Comparison of ENCODE assay signal across 9 cellular contexts in the genomic region with DNA sequence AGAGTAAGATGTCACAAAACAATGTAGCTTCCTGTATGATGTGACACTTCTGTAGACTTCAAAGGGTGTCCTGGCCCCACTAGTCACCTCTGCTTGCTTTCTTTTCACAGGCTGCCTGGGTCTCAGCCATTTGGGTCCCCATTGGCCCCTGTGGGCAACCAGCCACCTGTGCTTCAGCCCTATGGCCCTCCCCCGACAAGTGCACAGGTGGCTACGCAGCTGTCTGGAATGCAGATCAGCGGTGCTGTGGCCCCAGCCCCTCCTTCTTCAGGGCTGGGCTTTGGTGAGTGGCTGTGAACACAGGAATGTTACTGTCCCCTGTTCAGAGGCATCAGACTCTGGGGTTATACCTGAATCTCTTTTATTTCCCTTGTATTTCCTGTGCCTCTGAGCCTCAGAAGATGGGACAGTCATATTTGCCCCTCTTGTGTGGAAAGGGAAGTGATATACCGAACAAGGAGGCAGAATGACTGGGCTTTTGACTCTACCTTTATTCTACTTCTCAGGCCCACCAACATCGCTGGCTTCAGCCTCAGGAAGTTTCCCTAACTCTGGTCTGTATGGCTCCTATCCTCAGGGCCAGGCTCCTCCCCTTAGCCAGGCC. TPM values are rescaled to one million over a fixed set of nuclear protein-coding genes. Genes with fewer than 3 reads are reported as not detected.
DNase-seq lines count a peak whose midpoint lies in the region; ATAC-seq and TF ChIP-seq lines count a peak whose summit lies in the region.
"Had no signal": no experiment of that assay in that cellular context is flagged by ENCODE, and none has a peak within 500 bp of the region (broad histone marks: within the 10 kb centered on the region; RNA-seq: fewer than 3 reads in every experiment).

No MANE protein-coding gene starts in this region.

- no peak overlapping the region for H2AFZ ChIP-seq in parathyroid adenoma

- H3K27ac ChIP-seq in parathyroid adenoma (no peak overlapping the region), esophagus squamous epithelium (peak overlapping the region in 2 of 4 donors; percentile 1 to 23)
- H3K27ac ChIP-seq: 22Rv1 had no signal

- H3K4me2 ChIP-seq in parathyroid adenoma (ENCODE audit: low read length): peak overlapping the region; percentile 6

- no peak for ATAC-seq in HG03571 (IDR thresholded peaks at IDR 0.05; ENCODE audit: unreplicated experiment)

- WGBS in esophagus squamous epithelium, 2 donors: 72 to 82% methylated on average over 4 to 5 of the region's 5 CpGs

- no peaks in the 10 kb centered on the region for H3K27me3 ChIP-seq in parathyroid adenoma (ENCODE audit: control insufficient read depth, insufficient read depth, low read length)
- H3K27me3 ChIP-seq in esophagus squamous epithelium: no peaks in the 10 kb centered on the region

- H3K4me1 ChIP-seq in parathyroid adenoma (peaks cover 4% of the 10 kb centered on the region), esophagus squamous epithelium (no peaks in the 10 kb centered on the region)

- no peak for TF ChIP-seq CTCF in parathyroid adenoma (IDR thresholded peaks at IDR 0.05)
- no peak for TF ChIP-seq CTCF in esophagus squamous epithelium (IDR thresholded peaks at IDR 0.05)

- intact Hi-C loops in esophagus squamous epithelium (cut with DNase I): no loop called here

- DNase-seq in DMS 273 (lab: John Stamatoyannopoulos, UW; ENCODE audit: unreplicated experiment) (peak; percentile 15), DMS 273 treated with DMSO at 0.1 percent for 48 hours (lab: John Stamatoyannopoulos, UW) (no peak), NCI-H2196 treated with DMSO at 0.1 percent for 48 hours (lab: John Stamatoyannopoulos, UW; ENCODE audit: unreplicated experiment) (peak; percentile 59), activated gamma-delta T cell (lab: John Stamatoyannopoulos, UW) (peak; percentile 58), esophagus squamous epithelium (lab: John Stamatoyannopoulos, UW) (no peak), GDM1 (lab: John Stamatoyannopoulos, UW) (no peak)

- H3K9ac ChIP-seq in parathyroid adenoma: no peak overlapping the region

- H3K9me3 ChIP-seq in parathyroid adenoma (ENCODE audit: control insufficient read depth, low read length) (no peaks in the 10 kb centered on the region), esophagus squamous epithelium (no peaks in the 10 kb centered on the region)

- H3K4me3 ChIP-seq in parathyroid adenoma (ENCODE audit: low read depth, low read length) (no peak overlapping the region), esophagus squamous epithelium (no peak overlapping the region)

- H3K36me3 ChIP-seq in parathyroid adenoma (ENCODE audit: control insufficient read depth, insufficient read depth, low read length): no peaks in the 10 kb centered on the region
- peaks cover 24 to 98% (median 56%) of the 10 kb centered on the region in 3 donors for H3K36me3 ChIP-seq in esophagus squamous epithelium

- TF ChIP-seq POLR2A in esophagus squamous epithelium (IDR thresholded peaks at IDR 0.05): no peak

- peaks cover 28% of the 10 kb centered on the region for H3K79me2 ChIP-seq in parathyroid adenoma

RNA-seq across cellular contexts. Expression of a gene that starts 15.4 kb away (rescaled TPM):
- total RNA-seq in esophagus squamous epithelium: 10 to 100 TPM; 59.1 to 78.8 (median 64.6) TPM

RNA-seq across cellular contexts. Expression of a gene that starts 22.2 kb away (rescaled TPM):
- 10 to 100 TPM; 21.4 to 41.1 (median 32.8) TPM for total RNA-seq in esophagus squamous epithelium

RNA-seq across cellular contexts. Expression of a gene that starts 25.8 kb away (rescaled TPM):
- total RNA-seq in esophagus squamous epithelium: 100 to 1,000 TPM in 1 of 4 donors, 10 to 100 TPM in 3; 33.3 to 116 (median 83.9) TPM

RNA-seq across cellular contexts. Expression of a gene that starts 51.8 kb away (rescaled TPM):
- total RNA-seq in esophagus squamous epithelium: 10 to 100 TPM; 20.6 to 30.3 (median 22.3) TPM

Comparison
In these comparisons a context has a peak if more than half of its experiments do, and no peak if none do; other contexts are left out.
1. DNase-seq: peak in DMS 273 (single experiment), NCI-H2196 treated with DMSO at 0.1 percent for 48 hours (single experiment) and activated gamma-delta T cell (single experiment); none in DMS 273 treated with DMSO at 0.1 percent for 48 hours (single experiment), esophagus squamous epithelium (single experiment) and GDM1 (single experiment).